ENCODE assay signal across 19 cellular contexts in the genomic region with DNA sequence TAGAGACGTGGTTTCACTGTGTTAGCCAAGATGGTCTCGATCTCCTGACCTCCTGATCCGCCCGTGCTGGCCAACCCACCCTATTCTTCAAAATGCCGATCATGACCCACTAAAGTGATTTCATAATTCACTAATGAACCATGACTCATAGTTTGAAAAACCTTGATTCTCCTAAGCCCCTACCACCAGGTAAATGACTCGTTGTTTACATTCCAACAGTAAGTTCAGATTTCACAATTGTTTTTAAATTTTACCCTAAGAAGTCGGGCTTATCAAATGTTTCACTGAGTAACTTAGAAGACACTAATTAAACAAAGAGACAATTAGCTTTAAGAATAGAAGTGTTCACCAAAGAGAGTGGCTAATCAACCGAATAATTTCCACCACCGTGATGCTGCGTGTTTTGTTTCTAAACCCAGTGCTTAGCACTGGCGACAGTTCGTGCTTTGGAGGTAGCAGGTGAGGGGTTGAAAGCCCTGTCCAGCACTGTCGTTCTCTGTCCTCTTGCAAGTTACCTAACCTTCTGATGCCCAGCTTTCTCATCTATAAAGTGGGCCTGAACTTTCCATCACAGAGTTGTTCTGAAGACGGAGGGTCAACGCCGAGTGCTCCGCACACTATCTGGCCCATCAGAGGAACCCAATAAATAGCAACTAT.
A peak's percentile ranks its signal among the peaks of the same experiment; 100 is the strongest.
DNase-seq lines count a peak whose midpoint lies in the region; ATAC-seq and TF ChIP-seq lines count a peak whose summit lies in the region.
"Had no signal": no experiment of that assay in that cellular context is flagged by ENCODE, and none has a peak within 500 bp of the region (broad histone marks: within the 10 kb centered on the region; RNA-seq: fewer than 3 reads in every experiment).

No MANE protein-coding gene starts in this region.

- ATAC-seq in HG02798 (IDR thresholded peaks at IDR 0.05; ENCODE audit: poor library complexity, unreplicated experiment) = no peak

- H3K4me3 ChIP-seq in epithelial cell of esophagus (ENCODE audit: low read length) = no peak overlapping the region

- DNase-seq in EL = peak; percentile 45
- peak; percentile 17 for DNase-seq in SW480 (ENCODE audit: low spot score)
- DNase-seq in epithelial cell of esophagus (ENCODE audit: low read depth) = peak; percentile 1
- DNase-seq in renal cortical epithelial cell (ENCODE audit: low read depth) = peak; percentile 86
- DNase-seq in NCI-H510A treated with DMSO at 0.1 percent for 48 hours (lab: John Stamatoyannopoulos, UW) = no peak
- DNase-seq in SKM-1 treated with dmso at 0.1 percent for 144 hours (lab: John Stamatoyannopoulos, UW; ENCODE audit: unreplicated experiment) = no peak
- DNase-seq: BE2C; DMS 273 treated with DMSO at 0.1 percent for 48 hours; DMS79 treated with DMSO at 0.1 percent for 48 hours; KBM-7; NCI-H1092 treated with DMSO at 0.1 percent for 48 hours; NCI-H1436 treated with DMSO at 0.1 percent for 48 hours; NCI-H1930; NCI-H2227 treated with DMSO at 0.1 percent for 48 hours; NCI-H510A; NCI-H774; NK-92 treated with Interleukin-12 subunit alpha and Interleukin-12 subunit beta, amount 100 ng/mL, for 24 hours; SIG-M5 had no signal

- no peak for TF ChIP-seq CTCF in epithelial cell of esophagus (IDR thresholded peaks at IDR 0.05; ENCODE audit: insufficient read depth, low read depth, low read length, missing control alignments)

Comparison
In these comparisons a context has a peak if more than half of its experiments do, and no peak if none do; other contexts are left out.
1. DNase-seq: peak in EL (single experiment), SW480 (single experiment), epithelial cell of esophagus (single experiment) and renal cortical epithelial cell (single experiment); none in NCI-H510A treated with DMSO at 0.1 percent for 48 hours (single experiment) and SKM-1 treated with dmso at 0.1 percent for 144 hours (single experiment).